20 cellular contexts compared by ENCODE assay signal in the genomic region with DNA sequence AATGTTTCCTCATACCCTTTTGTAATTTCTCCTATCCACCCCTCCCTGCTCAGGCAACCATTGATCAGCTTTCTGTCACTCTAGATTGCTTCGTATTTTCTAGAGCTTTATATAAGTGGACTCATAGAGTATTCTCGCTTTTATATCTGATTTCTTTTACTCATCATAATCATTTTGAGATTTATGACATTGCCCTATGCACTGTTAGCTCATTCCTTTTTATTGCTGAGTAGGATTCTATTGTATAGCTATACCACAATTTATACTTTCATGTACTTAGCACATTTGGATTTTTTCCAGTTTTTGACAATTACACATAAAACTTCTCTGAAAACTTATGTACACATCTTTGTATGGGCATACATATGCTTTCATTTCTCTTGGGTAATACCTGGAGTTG.
"Had no signal": no experiment of that assay in that cellular context is flagged by ENCODE, and none has a peak within 500 bp of the region (broad histone marks: within the 10 kb centered on the region; RNA-seq: fewer than 3 reads in every experiment).

No MANE protein-coding gene starts in this region.

- H3K27ac ChIP-seq: KMS-11, Peyer's patch, RWPE1, WERI-Rb-1 had no signal

- H3K9ac ChIP-seq: KMS-11 had no signal

- H3K4me3 ChIP-seq: Peyer's patch had no signal

- H3K4me2 ChIP-seq: KMS-11 had no signal

- H3K9me3 ChIP-seq: Peyer's patch had no signal

- DNase-seq: activated CD4-positive, alpha-beta memory T cell treated with anti-CD3 and anti-CD28 coated beads, Interleukin-2, amount 10 ng/mL, durations not matched to agents 7 days and 5 days; activated CD4-positive, alpha-beta T cell treated with anti-CD3 and anti-CD28 coated beads for 36 hours; activated CD4-positive, alpha-beta T cell treated with anti-CD3 and anti-CD28 coated beads, Interleukin-2, amount 50 U/mL, for 1 hour; activated gamma-delta T cell; activated naive CD4-positive, alpha-beta T cell treated with anti-CD3 and anti-CD28 coated beads for 36 hours; activated T-cell treated with anti-CD3 and anti-CD28 coated beads for 4 hours; activated T-cell treated with anti-CD3 and anti-CD28 coated beads, Interleukin-2, amount 50 U/mL, for 48 hours; anterior cingulate cortex; NCI-H1092; NCI-H2029; NCI-H345; NCI-H510A; NCI-H526 treated with DMSO at 0.1 percent for 48 hours; Peyer's patch; SHP77; T-helper 1 cell; WERI-Rb-1 had no signal

- ATAC-seq: activated CD4-positive, alpha-beta T cell treated with anti-CD3 and anti-CD28 coated beads for 36 hours; activated T-helper 17 cell treated with anti-CD3 and anti-CD28 coated beads, Interleukin-2, amount 50 U/mL, for 72 hours had no signal

- H3K36me3 ChIP-seq: Peyer's patch, WERI-Rb-1 had no signal

- H3K27me3 ChIP-seq: Peyer's patch had no signal
